Comparison of ENCODE assay signal across 8 cellular contexts in genomic region chr3:100796556-100796955, GRCh38.
DNase-seq lines count a peak whose midpoint lies in the region; ATAC-seq, FAIRE-seq and TF ChIP-seq lines count a peak whose summit lies in the region.

No MANE protein-coding gene starts in this region.

- POLR2A ChIA-PET in A673 (lab: Charles Lee; ENCODE audit: low non-redundant PET), result no interaction called here

- peak; percentile 87 for FAIRE-seq in RCC 7860 (lab: Jason Lieb, UNC)

- H3K27ac ChIP-seq in A673 (ENCODE audit: low read depth, low read length, poor library complexity, severe bottlenecking), result no peak overlapping the region

- intact Hi-C loops in A673 (cut with micrococcal nuclease; ENCODE audit: unreplicated experiment), result no loop called here
- intact Hi-C loops in posterior vena cava (cut with DNase I), result no loop called here

- H3K27me3 ChIP-seq in A673 (replicated peaks; ENCODE audit: insufficient read depth, low read depth, low read length, poor library complexity), result no peaks in the 10 kb centered on the region

- ATAC-seq in GM18867 (IDR thresholded peaks at IDR 0.05; ENCODE audit: unreplicated experiment) (peak; percentile 76), HG03571 (IDR thresholded peaks at IDR 0.05; ENCODE audit: unreplicated experiment) (no peak), HG03135 (IDR thresholded peaks at IDR 0.05; ENCODE audit: unreplicated experiment) (no peak)

- no peaks in the 10 kb centered on the region for H3K9me3 ChIP-seq in A673 (ENCODE audit: low read depth, low read length, poor library complexity, severe bottlenecking)

- no TSS peak for BruUV-seq in A673 (replicated peaks; lab: Mats Ljungman, UMichigan)

- no peak overlapping the region for H3K4me3 ChIP-seq in A673 (ENCODE audit: low read depth, low read length, poor library complexity, severe bottlenecking)
- H3K4me3 ChIP-seq in foreskin fibroblast (ENCODE audit: low read depth in 1 of 2, low read length in 2 of 2), result no peak overlapping the region

- DNase-seq in A673 (ENCODE audit: low spot score), result peak; percentile 51
- DNase-seq in RCC 7860 (ENCODE audit: low spot score), result peak; percentile 32
- peak in 1 of 2 donors; percentile 56 for DNase-seq in foreskin fibroblast
- DNase-seq in T1000 (lab: John Stamatoyannopoulos, UW), result no peak
- DNase-seq in posterior vena cava (ENCODE audit: low spot score), result no peak

- H3K4me1 ChIP-seq in A673 (ENCODE audit: insufficient read depth, low read length, poor library complexity, severe bottlenecking), result peaks cover 19% of the 10 kb centered on the region

- H3K36me3 ChIP-seq in A673 (ENCODE audit: insufficient read depth, low read length, poor library complexity, severe bottlenecking), result no peaks in the 10 kb centered on the region

- TF ChIP-seq CTCF in A673 (conservative IDR thresholded peaks at IDR 0.05; ENCODE audit: low read depth, low read length) (peak; percentile 64), foreskin fibroblast (IDR thresholded peaks at IDR 0.05; ENCODE audit: low read depth, low read length) (peak; percentile 39)

- CTCF ChIA-PET in A673 (lab: Charles Lee), result interaction anchor here (1.0 to 1.2 kb wide), 3 partner anchors 8 to 334 kb away, joined by 3 to 4 read pairs (median 4); no protein-coding TSS in a partner anchor

Comparison
In these comparisons a context has a peak if more than half of its experiments do, and no peak if none do; other contexts are left out.
1. DNase-seq: peak in A673 (single experiment) and RCC 7860 (single experiment); none in T1000 (single experiment) and posterior vena cava (single experiment).